ENCODE assay signal across 23 cellular contexts in the genomic region with DNA sequence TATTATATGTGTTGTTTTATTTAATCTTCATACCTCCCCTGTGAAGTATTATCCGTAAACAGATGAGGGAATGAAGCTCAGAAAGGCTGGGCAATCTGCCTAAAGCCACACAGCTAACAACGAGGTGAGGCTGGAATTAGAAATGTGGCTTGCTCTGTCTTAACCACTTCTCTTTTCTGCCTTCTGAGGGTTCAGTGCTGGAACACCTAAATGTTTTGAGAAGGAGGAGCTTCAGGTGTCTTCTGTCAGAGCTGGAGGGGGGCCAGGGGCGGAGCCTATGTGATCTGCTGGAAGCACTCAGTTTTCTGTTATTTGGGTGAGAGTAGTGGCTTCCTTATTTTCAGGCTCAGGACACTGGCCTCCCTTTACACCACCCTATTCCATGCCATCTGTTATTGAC. TPM values are rescaled to one million over a fixed set of nuclear protein-coding genes. Genes with fewer than 3 reads are reported as not detected.
A peak's percentile ranks its signal among the peaks of the same experiment; 100 is the strongest.
DNase-seq lines count a peak whose midpoint lies in the region; ATAC-seq, FAIRE-seq and TF ChIP-seq lines count a peak whose summit lies in the region.
"Had no signal": no experiment of that assay in that cellular context is flagged by ENCODE, and none has a peak within 500 bp of the region (broad histone marks: within the 10 kb centered on the region; RNA-seq: fewer than 3 reads in every experiment).

No MANE protein-coding gene starts in this region.

- no peak for FAIRE-seq in D721Med (lab: Jason Lieb, UNC)
- FAIRE-seq: RCC 7860 had no signal

- DNase-seq in NCI-H2029 treated with DMSO at 0.1 percent for 48 hours (lab: John Stamatoyannopoulos, UW) (peak; percentile 27), cerebellum (ENCODE audit: low spot score) (peak; percentile 59), D721Med (ENCODE audit: insufficient read length, low spot score) (no peak), amniotic stem cell (lab: John Stamatoyannopoulos, UW) (no peak)
- DNase-seq in effector CD8-positive, alpha-beta T cell (lab: John Stamatoyannopoulos, UW) = no peak
- DNase-seq: activated CD4-positive, alpha-beta T cell treated with anti-CD3 and anti-CD28 coated beads for 48 hours; activated gamma-delta T cell treated with Interleukin-2 at 50 U/mL for 16 hours; activated naive CD8-positive, alpha-beta T cell treated with anti-CD3 and anti-CD28 coated beads, Interleukin-2, amount 10 ng/mL, durations not matched to agents 7 days and 5 days; activated T-cell treated with anti-CD3 and anti-CD28 coated beads, Interleukin-2, amount 50 U/mL, for 4 hours; erythroblast; H9; left lung; NCI-H1105 treated with DMSO at 0.1 percent for 48 hours; NCI-H1930; NCI-H226; NCI-H526 treated with DMSO at 0.1 percent for 48 hours; ovary; stimulated activated CD4-positive, alpha-beta T cell treated with anti-CD3 and anti-CD28 coated beads, Interleukin-4, amount 100 ng/mL, for 24 hours; transverse colon had no signal

- no peak for TF ChIP-seq CTCF in D721Med (IDR thresholded peaks at IDR 0.05; ENCODE audit: insufficient read depth, missing control alignments)

- peak; percentile 78 for ATAC-seq in GM18502 (IDR thresholded peaks at IDR 0.05; ENCODE audit: poor library complexity, unreplicated experiment)
- ATAC-seq in HG02759 (IDR thresholded peaks at IDR 0.05; ENCODE audit: unreplicated experiment) = peak; percentile 74
- ATAC-seq in HG03159 (IDR thresholded peaks at IDR 0.05; ENCODE audit: unreplicated experiment) = no peak
- ATAC-seq: activated T-cell treated with anti-CD3 and anti-CD28 coated beads, Interleukin-2, amount 50 U/mL, for 4 hours; left lung had no signal

RNA-seq across cellular contexts. Expression of a gene that starts 35.0 kb away (rescaled TPM):
- total RNA-seq in cerebellum = 5.4 TPM

Comparison
In these comparisons a context has a peak if more than half of its experiments do, and no peak if none do; other contexts are left out.
1. DNase-seq: peak in NCI-H2029 treated with DMSO at 0.1 percent for 48 hours (single experiment) and cerebellum (single experiment); none in D721Med (single experiment), effector CD8-positive, alpha-beta T cell (single experiment) and amniotic stem cell (single experiment).